Comparison of ENCODE assay signal across 23 cellular contexts in genomic region chr1:35657851-35658250, GRCh38. TPM values are rescaled to one million over a fixed set of nuclear protein-coding genes. Genes with fewer than 3 reads are reported as not detected.
DNase-seq lines count a peak whose midpoint lies in the region; ATAC-seq, FAIRE-seq and TF ChIP-seq lines count a peak whose summit lies in the region.
"Had no signal": no experiment of that assay in that cellular context is flagged by ENCODE, and none has a peak within 500 bp of the region (broad histone marks: within the 10 kb centered on the region; RNA-seq: fewer than 3 reads in every experiment).

No MANE protein-coding gene starts in this region.

- H3K79me2 ChIP-seq in Loucy (ENCODE audit: insufficient read depth, low read length) (no peaks in the 10 kb centered on the region), OCI-LY7 (ENCODE audit: insufficient read depth, low read depth, low read length) (no peaks in the 10 kb centered on the region)

- H3K4me2 ChIP-seq in Loucy (ENCODE audit: low read depth, low read length, poor library complexity, severe bottlenecking) (peak overlapping the region; percentile 30), OCI-LY7 (ENCODE audit: low read length) (no peak overlapping the region)

- no peaks in the 10 kb centered on the region for H3K36me3 Mint-ChIP-seq in memory B cell
- H3K36me3 Mint-ChIP-seq: CD8-positive, alpha-beta memory T cell had no signal

- POLR2A ChIA-PET in OCI-LY7 (lab: Charles Lee): no interaction called here

- no peaks in the 10 kb centered on the region for H4K20me1 ChIP-seq in Loucy (ENCODE audit: insufficient read depth, low read length, poor library complexity, severe bottlenecking)
- H4K20me1 ChIP-seq in OCI-LY7 (ENCODE audit: insufficient read depth, low read length): no peaks in the 10 kb centered on the region

- H3K36me3 ChIP-seq in Loucy (ENCODE audit: insufficient read depth, low read length) (no peaks in the 10 kb centered on the region), OCI-LY7 (ENCODE audit: insufficient read depth, low read length) (no peaks in the 10 kb centered on the region)

- H3F3A ChIP-seq in Loucy (ENCODE audit: low read depth): no peaks in the 10 kb centered on the region

- H3K9me2 ChIP-seq in Loucy (replicated peaks; ENCODE audit: low read depth, low read length) (no peaks in the 10 kb centered on the region), OCI-LY7 (ENCODE audit: insufficient read depth, low read length) (no peaks in the 10 kb centered on the region)

- H3K4me1 ChIP-seq in Loucy (ENCODE audit: insufficient read depth, low read length, poor library complexity, severe bottlenecking) (no peaks in the 10 kb centered on the region), OCI-LY7 (ENCODE audit: insufficient read depth, low read length, poor library complexity, severe bottlenecking) (no peaks in the 10 kb centered on the region)

- no peaks in the 10 kb centered on the region for H3K9me3 Mint-ChIP-seq in memory B cell

- no peaks in the 10 kb centered on the region for H3K4me1 Mint-ChIP-seq in memory B cell
- H3K4me1 Mint-ChIP-seq: CD8-positive, alpha-beta memory T cell had no signal

- BruUV-seq in OCI-LY7 (replicated peaks; lab: Mats Ljungman, UMichigan): no TSS peak

- no peaks in the 10 kb centered on the region for H3K27me3 ChIP-seq in Loucy (ENCODE audit: insufficient read depth, low read length, poor library complexity, severe bottlenecking)

- H3K27me3 Mint-ChIP-seq in memory B cell: peaks cover 7% of the 10 kb centered on the region

- peak overlapping the region; percentile 39 for H3K9ac ChIP-seq in Loucy (ENCODE audit: low read depth, low read length, poor library complexity, severe bottlenecking)

- intact Hi-C loops in OCI-LY7 (cut with micrococcal nuclease; ENCODE audit: unreplicated experiment): no loop called here

- H3K4me3 Mint-ChIP-seq in memory B cell: no peak overlapping the region
- H3K4me3 Mint-ChIP-seq: CD8-positive, alpha-beta memory T cell; T-helper 17 cell had no signal

- H3K27ac Mint-ChIP-seq in memory B cell: no peak overlapping the region
- H3K27ac Mint-ChIP-seq: CD8-positive, alpha-beta memory T cell; T-helper 17 cell had no signal

- H2AFZ ChIP-seq in Loucy (ENCODE audit: low read length) (peak overlapping the region; percentile 63; the same call in 1 of the 2 replicates), OCI-LY7 (ENCODE audit: low read length) (peak overlapping the region; percentile 65)

- H3K4me3 ChIP-seq in Loucy (ENCODE audit: low read length, poor library complexity, severe bottlenecking): no peak overlapping the region
- H3K4me3 ChIP-seq in OCI-LY7 (ENCODE audit: low read depth, low read length, poor library complexity, severe bottlenecking): no peak overlapping the region

- H3K9me3 ChIP-seq in Loucy (ENCODE audit: insufficient read depth, low read depth, low read length): no peaks in the 10 kb centered on the region
- no peaks in the 10 kb centered on the region for H3K9me3 ChIP-seq in OCI-LY7 (ENCODE audit: low read length)

- TF ChIP-seq POLR2A in GM12892 (IDR thresholded peaks at IDR 0.05; ENCODE audit: low read depth, low read length): no peak

- ATAC-seq in memory B cell (ENCODE audit: low read depth): peak; percentile 49
- ATAC-seq: T-helper 17 cell had no signal

- no peak overlapping the region for H3K27ac ChIP-seq in OCI-LY7 (ENCODE audit: low read depth, low read length, poor library complexity, severe bottlenecking)
- H3K27ac ChIP-seq: C4-2B had no signal

- FAIRE-seq in GM12892 (lab: Jason Lieb, UNC): no peak
- FAIRE-seq: GM18507, RCC 7860 had no signal

- TF ChIP-seq CTCF in Loucy (conservative IDR thresholded peaks at IDR 0.05; ENCODE audit: low read length): no peak
- TF ChIP-seq CTCF in OCI-LY7 (conservative IDR thresholded peaks at IDR 0.05; ENCODE audit: low read length): no peak

- CTCF ChIA-PET in OCI-LY7 (lab: Charles Lee; ENCODE audit: unreplicated experiment): no interaction called here

- DNase-seq in SIG-M5 treated with dmso at 0.1 percent for 504 hours (lab: John Stamatoyannopoulos, UW; ENCODE audit: unreplicated experiment): peak; percentile 15
- no peak for DNase-seq in SIG-M5 (lab: John Stamatoyannopoulos, UW)
- DNase-seq in OCI-LY7 (ENCODE audit: low spot score): no peak
- DNase-seq in memory B cell (ENCODE audit: low spot score in 2 of 2): no peak
- DNase-seq in activated CD4-positive, alpha-beta T cell treated with anti-CD3 and anti-CD28 coated beads, Interleukin-2, amount 50 U/mL, for 1 hour: no peak
- no peak for DNase-seq in GM12892 (ENCODE audit: insufficient read length)
- no peak for DNase-seq in NCI-H146 treated with DMSO at 0.1 percent for 48 hours (lab: John Stamatoyannopoulos, UW; ENCODE audit: unreplicated experiment)
- DNase-seq: 8988T; AML-193; Calu3; CD8-positive, alpha-beta memory T cell; DMS153; NCI-H1048; NCI-H1436; NCI-H1930; NCI-H2227 treated with DMSO at 0.1 percent for 48 hours; NCI-H510A; SW 1271; T-helper 17 cell had no signal

RNA-seq across cellular contexts. Expression of gene PSMB2, which starts 16.5 kb away (rescaled TPM):
- total RNA-seq in OCI-LY7 (2014; rRNA removed; shearing (Covaris generic)): 22.0 and 28.7 TPM in 2 replicates
- total RNA-seq in OCI-LY7 (2022): 86.3 and 92.3 TPM in 2 replicates
- 86.5 TPM for polyA plus RNA-seq in GM12892 (2012; ENCODE audit: missing spikeins)
